Comparison of ENCODE assay signal across 19 cellular contexts in the genomic region with DNA sequence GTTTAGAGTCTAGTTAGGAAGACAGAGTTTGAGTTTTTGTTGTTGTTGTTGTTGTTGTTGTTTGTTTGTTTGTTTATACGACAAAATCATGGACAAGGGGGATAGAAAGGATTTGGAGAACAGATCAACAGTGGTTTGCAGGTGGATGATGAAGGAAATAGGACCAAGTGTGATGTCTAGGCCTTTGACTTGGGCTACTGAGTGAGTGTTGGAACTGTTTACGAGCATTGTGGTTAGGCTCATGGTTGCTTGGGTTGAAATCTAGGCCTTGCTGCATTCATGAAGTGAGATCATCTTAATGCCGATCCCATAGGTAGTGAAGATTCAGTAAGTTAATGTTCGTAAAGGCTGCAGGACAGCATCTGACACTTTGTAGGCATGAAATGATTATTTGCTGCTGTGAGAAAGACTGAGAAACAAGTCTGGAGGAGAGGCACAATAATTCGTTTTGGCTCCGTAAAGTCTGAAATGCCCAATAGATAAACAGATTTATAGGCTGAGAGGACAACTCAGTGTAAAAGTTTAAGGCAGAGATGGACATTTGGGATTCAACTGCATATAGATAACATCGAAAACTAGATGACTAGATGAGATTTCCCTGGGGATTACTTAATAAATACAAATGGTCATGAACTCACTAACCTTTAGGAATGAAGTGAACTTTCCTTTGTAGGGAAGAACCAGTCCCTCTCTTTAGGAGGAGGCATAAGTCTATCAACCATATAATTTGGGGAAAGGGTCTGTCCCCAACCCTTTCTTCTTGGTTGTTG.
"Had no signal": no experiment of that assay in that cellular context is flagged by ENCODE, and none has a peak within 500 bp of the region (broad histone marks: within the 10 kb centered on the region; RNA-seq: fewer than 3 reads in every experiment).

No MANE protein-coding gene starts in this region.

- H3K27ac ChIP-seq: colonic mucosa, foreskin keratinocyte, prostate gland, stomach, upper lobe of left lung had no signal

- DNase-seq: activated B cell treated with CpG ODN at 0.5 μM for 24 hours; activated CD4-positive, alpha-beta memory T cell treated with anti-CD3 and anti-CD28 coated beads for 36 hours; activated CD4-positive, alpha-beta T cell treated with anti-CD3 and anti-CD28 coated beads for 4 hours; activated naive CD8-positive, alpha-beta T cell treated with anti-CD3 and anti-CD28 coated beads for 36 hours; anterior cingulate cortex; endodermal cell; kidney glomerular epithelial cell; left ventricle myocardium inferior; naive thymus-derived CD4-positive, alpha-beta T cell; right cardiac atrium; stimulated activated CD4-positive, alpha-beta T cell treated with anti-CD3 and anti-CD28 coated beads, Interleukin-4, amount 100 ng/mL, for 1 hour had no signal

- H3K27me3 ChIP-seq: colonic mucosa, foreskin keratinocyte, stomach, upper lobe of left lung had no signal

- ATAC-seq: foreskin keratinocyte; naive thymus-derived CD4-positive, alpha-beta T cell; stimulated activated effector memory CD8-positive, alpha-beta T cell treated with anti-CD3 and anti-CD28 coated beads, Interleukin-12 subunit alpha, Interleukin-12 subunit beta, amount 100 ng/mL, for 72 hours had no signal

- H3K4me3 ChIP-seq: colonic mucosa, left ventricle myocardium inferior, mucosa of descending colon, prostate gland, smooth muscle cell, stomach, upper lobe of left lung had no signal

- H3K4me1 ChIP-seq: colonic mucosa, foreskin keratinocyte, prostate gland, upper lobe of left lung had no signal

- H3K9me3 ChIP-seq: colonic mucosa, left ventricle myocardium inferior, mucosa of descending colon, prostate gland, stomach, upper lobe of left lung had no signal

- H3K4me2 ChIP-seq: smooth muscle cell had no signal

- H3K36me3 ChIP-seq: colonic mucosa, left ventricle myocardium inferior, prostate gland, stomach, upper lobe of left lung had no signal
